Comparison of ENCODE assay signal across 1 cellular context in the genomic region with DNA sequence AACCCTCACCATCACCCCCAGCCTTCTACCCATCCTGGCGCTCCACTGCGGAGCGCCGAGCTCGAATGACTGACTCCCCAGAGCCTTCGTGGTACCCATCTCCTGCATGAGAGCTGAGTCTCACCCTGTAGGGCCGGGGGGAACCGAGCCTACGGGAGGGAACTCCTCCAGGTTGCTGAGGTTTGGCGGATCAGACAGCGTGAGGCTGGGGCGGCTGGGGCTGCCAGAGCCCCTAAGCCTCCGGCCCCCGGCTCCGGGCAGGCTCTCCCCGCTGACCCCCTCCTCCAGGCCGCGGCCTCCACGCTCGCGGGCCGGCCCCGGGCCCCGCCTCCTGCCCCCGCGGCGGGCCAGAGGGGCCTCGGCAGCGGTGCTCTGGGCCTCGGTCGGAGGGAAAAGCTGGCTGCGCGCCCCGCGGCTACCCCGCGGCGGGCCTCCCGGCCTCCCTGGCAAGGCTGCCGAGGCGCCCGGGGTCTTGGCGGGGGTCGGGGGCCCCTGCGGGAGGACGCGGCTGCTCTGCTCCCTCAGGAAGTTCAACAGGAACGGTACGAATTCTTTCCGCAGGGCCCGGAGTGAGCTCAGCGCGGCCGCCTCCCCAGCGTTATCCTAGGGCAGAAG.
TF ChIP-seq lines count a peak whose summit lies in the region.

No MANE protein-coding gene starts in this region.

TF ChIP-seq in GM12878, 131 proteins besides CTCF, POLR2A, EP300 and RAD21:
- no peak for TF ChIP-seq YY1 (IDR thresholded peaks at IDR 0.05; ENCODE audit: low read depth, low read length)
- TF ChIP-seq BACH1 (IDR thresholded peaks at IDR 0.05; ENCODE audit: borderline replicate concordance): 0 out of 2 replicates have a peak, but pooled peaks have one; percentile 13
